In the genomic region with DNA sequence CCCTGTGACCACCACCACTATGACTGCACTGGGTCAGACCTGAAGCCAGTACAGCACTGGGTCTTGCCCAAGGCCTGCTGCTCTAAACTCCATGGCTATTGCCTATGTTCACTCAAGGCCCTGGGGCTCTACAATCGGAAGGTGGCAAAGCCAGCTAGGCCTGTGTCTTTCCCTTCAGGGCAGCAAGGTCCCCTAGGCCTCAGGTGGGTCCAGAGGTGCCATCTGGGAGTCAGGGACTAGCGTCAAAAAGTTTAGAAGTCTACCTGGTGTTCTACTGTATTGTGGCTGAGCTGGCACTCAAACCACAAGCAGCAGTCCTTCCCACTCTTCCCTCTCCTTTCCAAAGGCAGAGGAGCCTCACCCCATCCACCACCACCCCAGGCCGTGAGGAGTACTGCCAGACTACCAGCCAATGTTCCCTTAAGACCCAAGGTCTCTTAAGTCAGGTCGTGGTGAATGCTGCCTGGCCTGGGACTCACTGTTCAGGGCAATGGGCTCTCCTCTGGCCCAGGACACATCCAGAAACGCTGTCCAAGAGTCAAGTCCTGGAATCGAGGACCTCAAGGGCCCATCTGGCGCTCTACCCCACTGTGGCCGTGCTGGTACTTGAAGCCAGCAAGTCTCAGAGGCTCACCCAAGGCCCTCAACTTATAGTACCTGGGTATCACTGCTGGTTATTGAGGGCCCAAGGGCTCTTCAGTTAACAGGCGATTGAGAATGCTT, we compare ENCODE assay signal across 17 cellular contexts. TPM values are rescaled to one million over a fixed set of nuclear protein-coding genes. Genes with fewer than 3 reads are reported as not detected.
DNase-seq lines count a peak whose midpoint lies in the region; ATAC-seq, FAIRE-seq and TF ChIP-seq lines count a peak whose summit lies in the region.
"Had no signal": no experiment of that assay in that cellular context is flagged by ENCODE, and none has a peak within 500 bp of the region (broad histone marks: within the 10 kb centered on the region; RNA-seq: fewer than 3 reads in every experiment).

No MANE protein-coding gene starts in this region.

- H3K79me2 ChIP-seq in HepG2 (ENCODE audit: insufficient read depth, low read length): no peaks in the 10 kb centered on the region

- no peak for TF ChIP-seq CTCF in HepG2 (CRISPR knock-in tag; IDR thresholded peaks at IDR 0.05)

- no peak overlapping the region for H3K4me3 ChIP-seq in HepG2 (replicated peaks in 1 of 3; ENCODE audit: insufficient read depth in 1 of 3, low read depth in 2 of 3, low read length in 3 of 3)
- H3K4me3 ChIP-seq: HAP-1, K562 had no signal

- in situ Hi-C loops in HepG2 (cut with HindIII; ENCODE audit: extremely low pct_ligation_motif_present, low pct_unique_long_range_greater_than_20kb): no loop called here

- CTCF ChIA-PET in activated CD8-positive, alpha-beta memory T cell treated with anti-CD3 and anti-CD28 coated beads, Interleukin-2, amount 10 ng/mL, durations not matched to agents 7 days and 5 days (lab: Charles Lee): interaction anchor here (2.2 kb wide), 1 partner anchor 8 kb away, joined by 6 read pairs; no protein-coding TSS in a partner anchor
- CTCF ChIA-PET in HepG2 (lab: Yijun Ruan, JAX; ENCODE audit: low intra/inter-chr PET ratio, low total read pairs): no interaction called here

- H3K27ac ChIP-seq in HepG2 (ENCODE audit: extremely low read length, insufficient read depth, low read length): no peak overlapping the region

- TF ChIP-seq EP300 in Ishikawa (IDR thresholded peaks at IDR 0.05; ENCODE audit: borderline replicate concordance) (no peak), HepG2 (IDR thresholded peaks at IDR 0.05; ENCODE audit: low read depth in 2 of 2, low read length in 2 of 2) (no peak), HepG2 (CRISPR knock-in tag; IDR thresholded peaks at IDR 0.05; ENCODE audit: borderline replicate concordance) (no peak)

- TF ChIP-seq POLR2A in HepG2 (IDR thresholded peaks at IDR 0.05; ENCODE audit: insufficient read depth in 1 of 2, low read depth in 2 of 2, low read length in 2 of 2): no peak

- H3K4me2 ChIP-seq in HepG2 (ENCODE audit: low read depth, low read length): no peak overlapping the region

- H2AFZ ChIP-seq in HepG2 (ENCODE audit: low read length): no peak overlapping the region

- no peak for ATAC-seq in activated CD8-positive, alpha-beta memory T cell treated with anti-CD3 and anti-CD28 coated beads, Interleukin-2, amount 10 ng/mL, durations not matched to agents 7 days and 5 days
- peak; percentile 20 for ATAC-seq in HepG2
- ATAC-seq in GM21619 (IDR thresholded peaks at IDR 0.05; ENCODE audit: unreplicated experiment): no peak
- ATAC-seq: K562 had no signal

- no peaks in the 10 kb centered on the region for H4K20me1 ChIP-seq in HepG2 (ENCODE audit: insufficient read depth, low read length)

- no peak overlapping the region for H3K4me3 Mint-ChIP-seq in activated CD8-positive, alpha-beta memory T cell treated with anti-CD3 and anti-CD28 coated beads, Interleukin-2, amount 10 ng/mL, durations not matched to agents 7 days and 5 days
- H3K4me3 Mint-ChIP-seq: CD4-positive, alpha-beta memory T cell had no signal

- H3K9me3 Mint-ChIP-seq in activated CD8-positive, alpha-beta memory T cell treated with anti-CD3 and anti-CD28 coated beads, Interleukin-2, amount 10 ng/mL, durations not matched to agents 7 days and 5 days (ENCODE audit: low read depth): no peaks in the 10 kb centered on the region
- H3K9me3 Mint-ChIP-seq: CD4-positive, alpha-beta memory T cell had no signal

- no peaks in the 10 kb centered on the region for H3K27me3 ChIP-seq in HepG2 (ENCODE audit: control insufficient read depth in 1 of 2, insufficient read depth in 2 of 2, low read length in 2 of 2)

- no peak overlapping the region for H3K27ac Mint-ChIP-seq in activated CD8-positive, alpha-beta memory T cell treated with anti-CD3 and anti-CD28 coated beads, Interleukin-2, amount 10 ng/mL, durations not matched to agents 7 days and 5 days
- H3K27ac Mint-ChIP-seq: CD4-positive, alpha-beta memory T cell had no signal

- peak; percentile 38 for DNase-seq in activated CD8-positive, alpha-beta memory T cell treated with anti-CD3 and anti-CD28 coated beads, Interleukin-2, amount 10 ng/mL, durations not matched to agents 7 days and 5 days
- DNase-seq in activated CD8-positive, alpha-beta memory T cell treated with anti-CD3 and anti-CD28 coated beads, Interleukin-2, amount 50 U/mL, for 4 hours: no peak
- DNase-seq in HepG2 (ENCODE audit: low spot score) (no peak), epidermal melanocyte (ENCODE audit: insufficient read length, low spot score) (no peak), putamen (ENCODE audit: low spot score) (no peak)
- peak; percentile 4 for DNase-seq in stimulated activated CD8-positive, alpha-beta memory T cell treated with anti-CD3 and anti-CD28 coated beads, Interleukin-4, amount 100 ng/mL, for 48 hours
- DNase-seq: 8988T; Calu3; CD4-positive, alpha-beta memory T cell; DMS53; NCI-H1417 treated with DMSO at 0.1 percent for 48 hours; NCI-H1930; NCI-H69 had no signal

- TF ChIP-seq RAD21 in Ishikawa (IDR thresholded peaks at IDR 0.05; ENCODE audit: low read depth): no peak
- TF ChIP-seq RAD21 in HepG2 (CRISPR knock-in tag; IDR thresholded peaks at IDR 0.05): no peak

- intact Hi-C loops in HepG2 (cut with micrococcal nuclease; ENCODE audit: unreplicated experiment): no loop called here

- H3K27me3 Mint-ChIP-seq in activated CD8-positive, alpha-beta memory T cell treated with anti-CD3 and anti-CD28 coated beads, Interleukin-2, amount 10 ng/mL, durations not matched to agents 7 days and 5 days: peaks cover 54% of the 10 kb centered on the region

- no peaks in the 10 kb centered on the region for H3K36me3 ChIP-seq in HepG2 (replicated peaks in 1 of 2; ENCODE audit: control insufficient read depth in 1 of 2, insufficient read depth in 2 of 2, low read length in 2 of 2)
- H3K36me3 ChIP-seq: HAP-1 had no signal

- H3K4me1 Mint-ChIP-seq in activated CD8-positive, alpha-beta memory T cell treated with anti-CD3 and anti-CD28 coated beads, Interleukin-2, amount 10 ng/mL, durations not matched to agents 7 days and 5 days: peaks cover 4% of the 10 kb centered on the region

- H3K9me3 ChIP-seq in HepG2 (ENCODE audit: low read length): no peaks in the 10 kb centered on the region
- H3K9me3 ChIP-seq: HAP-1 had no signal

- POLR2A ChIA-PET in HepG2 (lab: Yijun Ruan, JAX): interaction anchor here (1.3 to 5.9 kb wide), 2 partner anchors 8 to 12 kb away, joined by 6 to 53 read pairs; partner anchors contain the start of gene SARDH

- H3K36me3 Mint-ChIP-seq in activated CD8-positive, alpha-beta memory T cell treated with anti-CD3 and anti-CD28 coated beads, Interleukin-2, amount 10 ng/mL, durations not matched to agents 7 days and 5 days: no peaks in the 10 kb centered on the region
- H3K36me3 Mint-ChIP-seq: CD4-positive, alpha-beta memory T cell had no signal

- peaks cover 78% of the 10 kb centered on the region for H3K4me1 ChIP-seq in HepG2 (ENCODE audit: insufficient read depth, low read length)
- H3K4me1 ChIP-seq: HAP-1 had no signal

- BruUV-seq in HepG2 (replicated peaks; lab: Mats Ljungman, UMichigan): no TSS peak

- no peak for FAIRE-seq in HepG2 (lab: Jason Lieb, UNC)
- FAIRE-seq: K562 had no signal

- WGBS in HepG2 (ENCODE audit: low lambda C conversion rate): 93% methylated on average over 3 of the region's 9 CpGs

- H3K9ac ChIP-seq in HepG2 (ENCODE audit: insufficient read depth, low read depth, low read length): no peak overlapping the region

TF ChIP-seq in HepG2, 621 proteins besides CTCF, POLR2A, EP300 and RAD21 (continues in another document):
- no peak for TF ChIP-seq THAP7 (CRISPR knock-in tag; IDR thresholded peaks at IDR 0.05)

RNA-seq across cellular contexts. Expression of gene SARDH, which starts 12.9 kb away (rescaled TPM):
- total RNA-seq in activated CD8-positive, alpha-beta memory T cell treated with anti-CD3 and anti-CD28 coated beads, Interleukin-2, amount 10 ng/mL, durations not matched to agents 7 days and 5 days: under 1 TPM; 0.38 to 0.56 TPM
- total RNA-seq in HepG2 (2016; rRNA removed; fragmentation: Illumina TruSeq; extraction: Trizol): 32.5 and 34.9 TPM in 2 replicates
- total RNA-seq in HepG2 (2016; cell fraction: cytosol; rRNA removed; fragmentation: Illumina TruSeq; extraction: Trizol; ENCODE audit: low read depth): 5.5 and 6.4 TPM in 2 replicates
- total RNA-seq in HepG2 (2016; cell fraction: insoluble cytoplasmic fraction; rRNA removed; fragmentation: Illumina TruSeq; extraction: Trizol): 25.6 and 34.1 TPM in 2 replicates
- 13.0 TPM in 2 replicates for total RNA-seq in HepG2 (2016; cell fraction: membrane; rRNA removed; fragmentation: Illumina TruSeq; extraction: Trizol)
- 26.8 and 31.9 TPM in 2 replicates for total RNA-seq in HepG2 (2016; cell fraction: nucleus; rRNA removed; fragmentation: Illumina TruSeq; extraction: Trizol)
- 11.6 and 15.6 TPM in 2 replicates for polyA plus RNA-seq in HepG2 (2011; rRNA removed)
- 6.1 and 10.1 TPM in 2 replicates for polyA plus RNA-seq in HepG2 (2011; cell fraction: cytosol; rRNA removed)
- polyA plus RNA-seq in HepG2 (2011; cell fraction: nucleus; rRNA removed): 107 and 130 TPM in 2 replicates
- polyA plus RNA-seq in HepG2 (2012): 20.2 and 23.9 TPM in 2 replicates
- polyA plus RNA-seq in HepG2 (2016; cell fraction: cytosol; fragmentation: Illumina TruSeq; extraction: Trizol; ENCODE audit: low read depth): 4.0 and 4.1 TPM in 2 replicates
- 23.4 and 31.6 TPM in 2 replicates for polyA plus RNA-seq in HepG2 (2016; cell fraction: insoluble cytoplasmic fraction; fragmentation: Illumina TruSeq; extraction: Trizol; ENCODE audit: low read depth)
- polyA plus RNA-seq in HepG2 (2016; cell fraction: membrane; fragmentation: Illumina TruSeq; extraction: Trizol; ENCODE audit: low read depth): 7.8 and 8.3 TPM in 2 replicates
- polyA plus RNA-seq in HepG2 (2016; cell fraction: nucleus; fragmentation: Illumina TruSeq; extraction: Trizol; ENCODE audit: insufficient read depth, low read depth): 46.0 and 50.9 TPM in 2 replicates
- polyA minus RNA-seq in HepG2 (2011; rRNA and poly(A)+ RNA removed; ENCODE audit: low replicate concordance): 55.5 TPM in 1 of 2 replicates, not detected in the other
- polyA minus RNA-seq in HepG2 (2011; cell fraction: cytosol; rRNA and poly(A)+ RNA removed): 17.1 and 19.0 TPM in 2 replicates
- polyA minus RNA-seq in HepG2 (2011; cell fraction: nucleus; rRNA and poly(A)+ RNA removed): 35.9 and 37.7 TPM in 2 replicates
- total RNA-seq: Calu3, K562 had no signal

Comparison
In these comparisons a context has a peak if more than half of its experiments do, and no peak if none do; other contexts are left out.
1. DNase-seq: peak in activated CD8-positive, alpha-beta memory T cell treated with anti-CD3 and anti-CD28 coated beads, Interleukin-2, amount 10 ng/mL, durations not matched to agents 7 days and 5 days (single experiment) and stimulated activated CD8-positive, alpha-beta memory T cell treated with anti-CD3 and anti-CD28 coated beads, Interleukin-4, amount 100 ng/mL, for 48 hours (single experiment); none in activated CD8-positive, alpha-beta memory T cell treated with anti-CD3 and anti-CD28 coated beads, Interleukin-2, amount 50 U/mL, for 4 hours (single experiment), HepG2 (single experiment), epidermal melanocyte (single experiment) and putamen (single experiment).
2. RNA of gene SARDH, which starts 12.9 kb away (total RNA-seq): 5.5 to 34.9 TPM in HepG2; 0.38 to 0.56 TPM in activated CD8-positive, alpha-beta memory T cell treated with anti-CD3 and anti-CD28 coated beads, Interleukin-2, amount 10 ng/mL, durations not matched to agents 7 days and 5 days; every median in the first group is over 4 times any median in the second.